Comparison of ENCODE assay signal across 17 cellular contexts in the genomic region with DNA sequence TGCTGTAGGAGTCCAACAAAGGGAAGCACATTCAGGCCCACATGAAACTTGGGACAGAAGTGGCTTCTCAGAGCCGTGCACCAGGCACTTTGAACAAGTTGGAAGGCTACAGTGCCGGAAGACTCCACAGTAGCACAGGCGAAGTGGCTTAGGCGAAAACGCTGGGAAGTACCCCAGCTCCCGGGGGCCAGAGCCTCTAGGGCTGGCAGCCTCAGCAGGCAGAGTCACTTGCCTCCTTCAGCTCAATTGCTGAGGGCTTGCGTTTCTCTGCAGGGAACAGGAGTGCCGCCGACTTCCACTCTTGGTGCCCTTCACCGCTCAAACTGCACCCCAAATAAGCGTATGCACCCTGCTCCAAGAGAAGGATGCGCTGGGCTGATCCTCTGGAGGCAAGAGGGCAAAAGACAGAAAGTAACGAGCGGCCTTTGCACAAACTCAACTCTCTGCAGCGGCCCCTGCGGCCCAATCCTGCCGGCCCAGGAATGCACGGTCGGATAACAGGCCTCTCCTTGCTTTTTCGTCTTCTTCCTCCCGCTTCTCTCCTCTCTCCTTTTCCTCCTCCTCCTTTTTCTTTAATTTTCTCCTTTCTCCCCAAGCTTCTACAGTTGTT. TPM values are rescaled to one million over a fixed set of nuclear protein-coding genes. Genes with fewer than 3 reads are reported as not detected.
DNase-seq lines count a peak whose midpoint lies in the region; ATAC-seq and TF ChIP-seq lines count a peak whose summit lies in the region.
"Had no signal": no experiment of that assay in that cellular context is flagged by ENCODE, and none has a peak within 500 bp of the region (broad histone marks: within the 10 kb centered on the region; RNA-seq: fewer than 3 reads in every experiment).

No MANE protein-coding gene starts in this region.

- H3K36me3 ChIP-seq in spleen (no peaks in the 10 kb centered on the region), BE2C (no peaks in the 10 kb centered on the region)

- H3K4me3 Mint-ChIP-seq in T-helper 2 cell treated with Interferon-gamma antibody and Interleukin-4, amounts not matched to agents 5 μg/mL and 100 μg/mL, for 36 hours: peak overlapping the region; percentile 67
- peak overlapping the region; percentile 17 for H3K4me3 Mint-ChIP-seq in activated T-helper 2 cell treated with anti-CD3 and anti-CD28 coated beads, Interferon-gamma antibody, Interleukin-2, Interleukin-4, amounts not matched to agents 10 μg/mL and 5 μg/mL and 100 μg/mL, durations not matched to agents 14 hours and 24 hours and 36 hours (ENCODE audit: low read depth)

- H3K27ac ChIP-seq in spleen: peak overlapping the region in 6 of 8 donors; percentile 54 to 71 (median 66)

- 87 to 92% (median 89%) methylated on average over 21 of the region's 21 CpGs for WGBS in spleen, 5 donors

- peaks cover 0 to 55% (median 8%) of the 10 kb centered on the region in 7 donors for H3K27me3 ChIP-seq in spleen (replicated peaks in 1 of 7)
- no peaks in the 10 kb centered on the region for H3K27me3 ChIP-seq in BE2C
- H3K27me3 ChIP-seq: body of pancreas had no signal

- DNase-seq in T-helper 2 cell treated with Interferon-gamma antibody and Interleukin-4, amounts not matched to agents 5 μg/mL and 100 μg/mL, for 36 hours (ENCODE audit: low spot score): no peak
- DNase-seq in T-helper 2 cell: no peak
- no peak for DNase-seq in activated T-helper 2 cell treated with anti-CD3 and anti-CD28 coated beads, Interferon-gamma antibody, Interleukin-2, Interleukin-4, amounts not matched to agents 10 μg/mL and 5 μg/mL and 100 μg/mL, durations not matched to agents 14 hours and 24 hours and 36 hours (ENCODE audit: low spot score)
- peak; percentile 55 for DNase-seq in iPS-NIHi7 (ENCODE audit: extremely low spot score)
- DNase-seq in spleen: no peak
- DNase-seq in BE2C: no peak
- no peak for DNase-seq in foreskin fibroblast
- DNase-seq: 8988T, activated gamma-delta T cell, body of pancreas, Kasumi-1, left colon, NCI-H1694 treated with DMSO at 0.1 percent for 48 hours, nucleus accumbens, T1000 had no signal

- H3K9me3 ChIP-seq in spleen: no peaks in the 10 kb centered on the region
- H3K9me3 ChIP-seq in BE2C: no peaks in the 10 kb centered on the region
- H3K9me3 ChIP-seq: body of pancreas had no signal

- intact Hi-C loops in activated T-helper 2 cell treated with anti-CD3 and anti-CD28 coated beads, Interferon-gamma antibody, Interleukin-2, Interleukin-4, amounts not matched to agents 10 μg/mL and 5 μg/mL and 100 μg/mL, durations not matched to agents 14 hours and 24 hours and 36 hours (cut with micrococcal nuclease): loop anchor here (2.0 to 10.0 kb wide), 3 partner anchors 35 to 685 kb away; no protein-coding TSS in a partner anchor
- intact Hi-C loops in spleen (cut with DNase I; ENCODE audit: low total_unique reads): loop anchor here (10.0 kb wide), 1 partner anchor 105 kb away; no protein-coding TSS in a partner anchor

- TF ChIP-seq CTCF in spleen (IDR thresholded peaks at IDR 0.05 in 8 of 11, conservative IDR thresholded peaks at IDR 0.05 in 3 of 11): no peak
- TF ChIP-seq CTCF in BE2C (IDR thresholded peaks at IDR 0.05; ENCODE audit: low read depth, low read length): no peak
- TF ChIP-seq CTCF in foreskin fibroblast (IDR thresholded peaks at IDR 0.05; ENCODE audit: low read depth, low read length): no peak

- H3K27me3 Mint-ChIP-seq in T-helper 2 cell treated with Interferon-gamma antibody and Interleukin-4, amounts not matched to agents 5 μg/mL and 100 μg/mL, for 36 hours (ENCODE audit: low read depth): peaks cover 7% of the 10 kb centered on the region
- peaks cover 13% of the 10 kb centered on the region for H3K27me3 Mint-ChIP-seq in activated T-helper 2 cell treated with anti-CD3 and anti-CD28 coated beads, Interferon-gamma antibody, Interleukin-2, Interleukin-4, amounts not matched to agents 10 μg/mL and 5 μg/mL and 100 μg/mL, durations not matched to agents 14 hours and 24 hours and 36 hours (ENCODE audit: low read depth)

- peaks cover 34% of the 10 kb centered on the region for H3K4me1 Mint-ChIP-seq in T-helper 2 cell treated with Interferon-gamma antibody and Interleukin-4, amounts not matched to agents 5 μg/mL and 100 μg/mL, for 36 hours (ENCODE audit: low read depth)
- H3K4me1 Mint-ChIP-seq in activated T-helper 2 cell treated with anti-CD3 and anti-CD28 coated beads, Interferon-gamma antibody, Interleukin-2, Interleukin-4, amounts not matched to agents 10 μg/mL and 5 μg/mL and 100 μg/mL, durations not matched to agents 14 hours and 24 hours and 36 hours (ENCODE audit: low read depth): peaks cover 48% of the 10 kb centered on the region

- no peak overlapping the region for H3K27ac Mint-ChIP-seq in T-helper 2 cell treated with Interferon-gamma antibody and Interleukin-4, amounts not matched to agents 5 μg/mL and 100 μg/mL, for 36 hours
- no peak overlapping the region for H3K27ac Mint-ChIP-seq in activated T-helper 2 cell treated with anti-CD3 and anti-CD28 coated beads, Interferon-gamma antibody, Interleukin-2, Interleukin-4, amounts not matched to agents 10 μg/mL and 5 μg/mL and 100 μg/mL, durations not matched to agents 14 hours and 24 hours and 36 hours

- H3K36me3 Mint-ChIP-seq in T-helper 2 cell treated with Interferon-gamma antibody and Interleukin-4, amounts not matched to agents 5 μg/mL and 100 μg/mL, for 36 hours (ENCODE audit: low read depth): no peaks in the 10 kb centered on the region
- H3K36me3 Mint-ChIP-seq in activated T-helper 2 cell treated with anti-CD3 and anti-CD28 coated beads, Interferon-gamma antibody, Interleukin-2, Interleukin-4, amounts not matched to agents 10 μg/mL and 5 μg/mL and 100 μg/mL, durations not matched to agents 14 hours and 24 hours and 36 hours (ENCODE audit: low read depth): peaks cover 8% of the 10 kb centered on the region

- TF ChIP-seq POLR2A in spleen (IDR thresholded peaks at IDR 0.05): no peak

- no peak overlapping the region for H3K4me3 ChIP-seq in spleen
- no peak overlapping the region for H3K4me3 ChIP-seq in BE2C (ENCODE audit: low read depth, low read length)
- no peak overlapping the region for H3K4me3 ChIP-seq in foreskin fibroblast (ENCODE audit: low read depth in 1 of 2, low read length in 2 of 2)

- H3K4me1 ChIP-seq in spleen (peaks cover 11 to 68% (median 33%) of the 10 kb centered on the region in 6 donors), BE2C (peaks cover 2% of the 10 kb centered on the region; the same call in 1 of the 2 replicates)

- peaks cover 3% of the 10 kb centered on the region for H3K9me3 Mint-ChIP-seq in T-helper 2 cell treated with Interferon-gamma antibody and Interleukin-4, amounts not matched to agents 5 μg/mL and 100 μg/mL, for 36 hours
- H3K9me3 Mint-ChIP-seq in activated T-helper 2 cell treated with anti-CD3 and anti-CD28 coated beads, Interferon-gamma antibody, Interleukin-2, Interleukin-4, amounts not matched to agents 10 μg/mL and 5 μg/mL and 100 μg/mL, durations not matched to agents 14 hours and 24 hours and 36 hours: peaks cover 3% of the 10 kb centered on the region
- H3K9me3 Mint-ChIP-seq: activated CD8-positive, alpha-beta T cell treated with anti-CD3 and anti-CD28 coated beads for 36 hours had no signal

- no peak for ATAC-seq in GM18520 (IDR thresholded peaks at IDR 0.05; ENCODE audit: unreplicated experiment)
- ATAC-seq: left colon had no signal

RNA-seq across cellular contexts. Expression of a gene that starts 1.2 kb away (rescaled TPM):
- total RNA-seq in activated T-helper 2 cell treated with anti-CD3 and anti-CD28 coated beads, Interferon-gamma antibody, Interleukin-2, Interleukin-4, amounts not matched to agents 10 μg/mL and 5 μg/mL and 100 μg/mL, durations not matched to agents 14 hours and 24 hours and 36 hours: 7.1 and 7.5 TPM in 2 replicates
- total RNA-seq in spleen: 10 to 100 TPM; 28.9 to 50.9 (median 39.9) TPM
- polyA plus RNA-seq in spleen: 10 to 100 TPM in 2 of 3 donors, 1 to 10 TPM in 1; 6.4 to 18.2 (median 13.6) TPM
- 2.5 TPM for polyA plus RNA-seq in BE2C (2012; ENCODE audit: insufficient read depth, insufficient read length, low read depth)
